ENCODE assay signal across 24 cellular contexts in the genomic region with DNA sequence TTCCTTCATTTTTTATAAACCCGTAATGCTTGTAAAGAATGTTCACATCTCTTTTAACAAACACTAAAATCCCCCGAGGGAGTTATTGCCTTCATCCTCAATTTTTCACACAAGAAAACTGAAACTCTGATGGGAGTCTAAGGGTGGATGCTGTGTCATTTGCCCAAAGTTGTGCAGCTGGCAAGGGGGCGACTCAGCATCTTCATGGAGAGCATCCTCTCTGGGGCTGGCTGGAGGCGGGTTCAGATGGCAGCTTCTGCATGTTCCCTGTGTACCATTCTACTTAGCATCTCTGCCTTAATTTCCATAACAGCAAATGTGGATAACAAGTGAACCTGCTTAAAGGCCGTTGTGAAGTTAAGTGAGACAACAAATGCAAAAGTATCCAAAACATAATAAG.
"Had no signal": no experiment of that assay in that cellular context is flagged by ENCODE, and none has a peak within 500 bp of the region (broad histone marks: within the 10 kb centered on the region; RNA-seq: fewer than 3 reads in every experiment).

No MANE protein-coding gene starts in this region.

- DNase-seq: colonic mucosa; cortex of kidney; effector CD8-positive, alpha-beta T cell; effector memory CD8-positive, alpha-beta T cell; endodermal cell; erythroblast; foreskin keratinocyte; gastrocnemius medialis; glutamatergic neuron; head of caudate nucleus; heart right ventricle; hippocampal formation; left cardiac atrium; left lung; left ventricle myocardium superior; lower lobe of right lung; mesenchymal stem cell; mucosa of descending colon; naive B cell had no signal

- H3K27ac ChIP-seq: colonic mucosa, epithelial cell of prostate, foreskin keratinocyte, gastrocnemius medialis, heart right ventricle, left lung, lower lobe of right lung had no signal

- H3K4me1 ChIP-seq: colonic mucosa, foreskin keratinocyte, gastrocnemius medialis, heart right ventricle, left lung, lower lobe of right lung had no signal

- H3K9me3 ChIP-seq: colonic mucosa, gastrocnemius medialis, heart right ventricle, left lung, lower lobe of right lung, mucosa of descending colon had no signal

- FAIRE-seq: endometrium, islet of Langerhans, keratinocyte had no signal

- ATAC-seq: effector memory CD8-positive, alpha-beta T cell; esophagus mucosa; foreskin keratinocyte; gastrocnemius medialis; heart right ventricle; left cardiac atrium; left lung; left ventricle myocardium superior; lower lobe of right lung; mucosa of descending colon had no signal

- H3K27me3 ChIP-seq: colonic mucosa, foreskin keratinocyte, gastrocnemius medialis, left lung had no signal

- H3K4me3 ChIP-seq: colonic mucosa, gastrocnemius medialis, heart right ventricle, left lung, lower lobe of right lung, mucosa of descending colon had no signal

- H3K36me3 ChIP-seq: colonic mucosa, gastrocnemius medialis, heart right ventricle, left lung, lower lobe of right lung had no signal
